Comparison of ENCODE assay signal across 19 cellular contexts in genomic region chr19:17393914-17394313, GRCh38. TPM values are rescaled to one million over a fixed set of nuclear protein-coding genes. Genes with fewer than 3 reads are reported as not detected.
DNase-seq lines count a peak whose midpoint lies in the region; ATAC-seq and TF ChIP-seq lines count a peak whose summit lies in the region.
"Had no signal": no experiment of that assay in that cellular context is flagged by ENCODE, and none has a peak within 500 bp of the region (broad histone marks: within the 10 kb centered on the region; RNA-seq: fewer than 3 reads in every experiment).

TSS of gene CCDC194 (minus strand) at chr19:17394196. CDS start at chr19:17394158, 38 bp downstream.

- H3K4me3 Mint-ChIP-seq in activated naive CD8-positive, alpha-beta T cell = peak within 1 kb of the TSS; percentile 10
- H3K4me3 Mint-ChIP-seq in activated naive CD8-positive, alpha-beta T cell treated with anti-CD3 and anti-CD28 coated beads for 36 hours = no peak within 1 kb of the TSS
- H3K4me3 Mint-ChIP-seq in stimulated activated naive CD8-positive, alpha-beta T cell treated with anti-CD3 and anti-CD28 coated beads, Interleukin-15, amount 100 ng/mL, for 72 hours = peak within 1 kb of the TSS; percentile 4 to 65
- no peak within 1 kb of the TSS for H3K4me3 Mint-ChIP-seq in endodermal cell

- no peaks in the 10 kb centered on the region for H3K27me3 Mint-ChIP-seq in activated naive CD8-positive, alpha-beta T cell
- peaks cover 9% of the 10 kb centered on the region for H3K27me3 Mint-ChIP-seq in activated naive CD8-positive, alpha-beta T cell treated with anti-CD3 and anti-CD28 coated beads for 36 hours
- peaks cover 16% of the 10 kb centered on the region for H3K27me3 Mint-ChIP-seq in stimulated activated naive CD8-positive, alpha-beta T cell treated with anti-CD3 and anti-CD28 coated beads, Interleukin-15, amount 100 ng/mL, for 72 hours
- peaks cover 17% of the 10 kb centered on the region for H3K27me3 Mint-ChIP-seq in endodermal cell (ENCODE audit: insufficient read depth)

- peak; percentile 34 for ATAC-seq in left lobe of liver
- ATAC-seq in stimulated activated naive CD8-positive, alpha-beta T cell treated with anti-CD3 and anti-CD28 coated beads, Interleukin-15, amount 100 ng/mL, for 72 hours = no peak
- ATAC-seq: activated CD4-positive, CD25-positive, alpha-beta regulatory T cell treated with anti-CD3 and anti-CD28 coated beads, Interleukin-2, amount 50 U/mL, for 24 hours had no signal

- no peaks in the 10 kb centered on the region for H3K27me3 ChIP-seq in Loucy (ENCODE audit: insufficient read depth, low read length, poor library complexity, severe bottlenecking)
- no peaks in the 10 kb centered on the region for H3K27me3 ChIP-seq in endodermal cell (ENCODE audit: control insufficient read depth, insufficient read depth, low read length, poor library complexity, severe bottlenecking)

- H3K27ac ChIP-seq in endodermal cell (ENCODE audit: low read depth, low read length) = no peak within 1 kb of the TSS

- no peaks in the 10 kb centered on the region for H3F3A ChIP-seq in Loucy (ENCODE audit: low read depth)

- peaks cover 3% of the 10 kb centered on the region for H3K9me3 Mint-ChIP-seq in activated naive CD8-positive, alpha-beta T cell (ENCODE audit: low read depth)
- no peaks in the 10 kb centered on the region for H3K9me3 Mint-ChIP-seq in activated naive CD8-positive, alpha-beta T cell treated with anti-CD3 and anti-CD28 coated beads for 36 hours
- H3K9me3 Mint-ChIP-seq in stimulated activated naive CD8-positive, alpha-beta T cell treated with anti-CD3 and anti-CD28 coated beads, Interleukin-15, amount 100 ng/mL, for 72 hours = no peaks in the 10 kb centered on the region
- H3K9me3 Mint-ChIP-seq in endodermal cell = peaks cover 10% of the 10 kb centered on the region

- peaks cover 19% of the 10 kb centered on the region for H3K4me1 Mint-ChIP-seq in activated naive CD8-positive, alpha-beta T cell (ENCODE audit: low read depth)
- H3K4me1 Mint-ChIP-seq in activated naive CD8-positive, alpha-beta T cell treated with anti-CD3 and anti-CD28 coated beads for 36 hours = peaks cover 17% of the 10 kb centered on the region
- peaks cover 27% of the 10 kb centered on the region for H3K4me1 Mint-ChIP-seq in stimulated activated naive CD8-positive, alpha-beta T cell treated with anti-CD3 and anti-CD28 coated beads, Interleukin-15, amount 100 ng/mL, for 72 hours
- H3K4me1 Mint-ChIP-seq in endodermal cell = peaks cover 8% of the 10 kb centered on the region

- peak within 1 kb of the TSS; percentile 62 for H3K4me2 ChIP-seq in Loucy (ENCODE audit: low read depth, low read length, poor library complexity, severe bottlenecking)

- H3K79me2 ChIP-seq in Loucy (ENCODE audit: insufficient read depth, low read length) = no peaks in the 10 kb centered on the region

- H3K4me1 ChIP-seq in Loucy (ENCODE audit: insufficient read depth, low read length, poor library complexity, severe bottlenecking) = peaks cover 11% of the 10 kb centered on the region
- no peaks in the 10 kb centered on the region for H3K4me1 ChIP-seq in endodermal cell (ENCODE audit: control insufficient read depth, insufficient read depth, low read length)

- no peak within 1 kb of the TSS for H3K9ac ChIP-seq in Loucy (ENCODE audit: low read depth, low read length, poor library complexity, severe bottlenecking)
- no peak within 1 kb of the TSS for H3K9ac ChIP-seq in endodermal cell (ENCODE audit: extremely low read depth, low read length, poor library complexity, severe bottlenecking)

- no peak within 1 kb of the TSS for H3K27ac Mint-ChIP-seq in activated naive CD8-positive, alpha-beta T cell
- no peak within 1 kb of the TSS for H3K27ac Mint-ChIP-seq in activated naive CD8-positive, alpha-beta T cell treated with anti-CD3 and anti-CD28 coated beads for 36 hours
- H3K27ac Mint-ChIP-seq in stimulated activated naive CD8-positive, alpha-beta T cell treated with anti-CD3 and anti-CD28 coated beads, Interleukin-15, amount 100 ng/mL, for 72 hours = peak within 1 kb of the TSS; percentile 40 to 42
- no peak within 1 kb of the TSS for H3K27ac Mint-ChIP-seq in endodermal cell

- H3K9me3 ChIP-seq in Loucy (ENCODE audit: insufficient read depth, low read depth, low read length) (no peaks in the 10 kb centered on the region), endodermal cell (ENCODE audit: control insufficient read depth, low read length) (peaks cover 12% of the 10 kb centered on the region)

- TF ChIP-seq CTCF in Loucy (conservative IDR thresholded peaks at IDR 0.05; ENCODE audit: low read length) (no peak), endodermal cell (conservative IDR thresholded peaks at IDR 0.05) (no peak)

- no peak for DNase-seq in activated naive CD8-positive, alpha-beta T cell treated with anti-CD3 and anti-CD28 coated beads for 36 hours
- DNase-seq in left lobe of liver (ENCODE audit: low spot score) (no peak), endodermal cell (no peak), NCI-H1694 (lab: John Stamatoyannopoulos, UW) (no peak)
- no peak for DNase-seq in stimulated activated naive CD8-positive, alpha-beta T cell treated with anti-CD3 and anti-CD28 coated beads, Interleukin-15, amount 100 ng/mL, for 72 hours
- DNase-seq in stimulated activated naive CD4-positive, alpha-beta T cell (lab: John Stamatoyannopoulos, UW) = no peak
- DNase-seq: activated effector memory CD4-positive, alpha-beta T cell treated with anti-CD3 and anti-CD28 coated beads, Interleukin-2, amount 50 U/mL, for 16 hours; central memory CD4-positive, alpha-beta T cell; DMS79; NCI-H2081 treated with DMSO at 0.1 percent for 48 hours; NCI-H748 treated with DMSO at 0.1 percent for 48 hours; SW 1271 had no signal

- H3K4me3 ChIP-seq in Loucy (ENCODE audit: low read length, poor library complexity, severe bottlenecking) = peak within 1 kb of the TSS; percentile 52
- H3K4me3 ChIP-seq in endodermal cell (ENCODE audit: low read length) = no peak within 1 kb of the TSS
- H3K4me3 ChIP-seq: lung had no signal

- H3K36me3 ChIP-seq in Loucy (ENCODE audit: insufficient read depth, low read length) (no peaks in the 10 kb centered on the region), endodermal cell (ENCODE audit: control insufficient read depth, insufficient read depth, low read length) (peaks cover 8% of the 10 kb centered on the region)

- no peaks in the 10 kb centered on the region for H4K20me1 ChIP-seq in Loucy (ENCODE audit: insufficient read depth, low read length, poor library complexity, severe bottlenecking)

- H3K36me3 Mint-ChIP-seq in activated naive CD8-positive, alpha-beta T cell = no peaks in the 10 kb centered on the region
- H3K36me3 Mint-ChIP-seq in activated naive CD8-positive, alpha-beta T cell treated with anti-CD3 and anti-CD28 coated beads for 36 hours = peaks cover 9% of the 10 kb centered on the region
- H3K36me3 Mint-ChIP-seq in endodermal cell (ENCODE audit: low read depth) = no peaks in the 10 kb centered on the region

- 0 out of 2 replicates have a peak within 1 kb of the TSS, but pooled peaks have one; percentile 47 for H2AFZ ChIP-seq in Loucy (ENCODE audit: low read length)

- WGBS in endodermal cell (ENCODE audit: insufficient coverage in 1 of 2, insufficient read length in 1 of 2), 2 experiments = 94% methylated on average over 27 to 41 of the region's 41 CpGs

- H3K9me2 ChIP-seq in Loucy (replicated peaks; ENCODE audit: low read depth, low read length) = no peaks in the 10 kb centered on the region

RNA-seq across cellular contexts. Expression of gene CCDC194, which starts in this region (rescaled TPM):
- total RNA-seq in activated naive CD8-positive, alpha-beta T cell treated with anti-CD3 and anti-CD28 coated beads for 36 hours = 1 to 10 TPM in 1 of 2 experiments, under 1 TPM in 1; 0.96 to 1.6 TPM
- total RNA-seq in left lobe of liver (0.50 TPM), endodermal cell (1 to 10 TPM; 2.0 to 3.4 TPM)
- 0.78 TPM for polyA plus RNA-seq in endodermal cell (2013, experiment 1 of 2)
- polyA plus RNA-seq in endodermal cell (2013, experiment 2 of 2) = 0.83 TPM
- total RNA-seq: frontal cortex, osteocyte, RPMI7951 had no signal

Comparison
In these comparisons a context has a peak if more than half of its experiments do, and no peak if none do; other contexts are left out.
1. H3K4me3 Mint-ChIP-seq: peak in activated naive CD8-positive, alpha-beta T cell (single experiment) and stimulated activated naive CD8-positive, alpha-beta T cell treated with anti-CD3 and anti-CD28 coated beads, Interleukin-15, amount 100 ng/mL, for 72 hours (2 of 2); none in activated naive CD8-positive, alpha-beta T cell treated with anti-CD3 and anti-CD28 coated beads for 36 hours (single experiment) and endodermal cell (single experiment).
2. Peak in ATAC-seq in left lobe of liver; RNA of the gene not detected or under 1 TPM.
3. H3K27ac Mint-ChIP-seq: peak in stimulated activated naive CD8-positive, alpha-beta T cell treated with anti-CD3 and anti-CD28 coated beads, Interleukin-15, amount 100 ng/mL, for 72 hours (2 of 2); none in activated naive CD8-positive, alpha-beta T cell (single experiment), activated naive CD8-positive, alpha-beta T cell treated with anti-CD3 and anti-CD28 coated beads for 36 hours (single experiment) and endodermal cell (single experiment).